21 cellular contexts compared by ENCODE assay signal in genomic region chr2:39447266-39448168, GRCh38.
"Had no signal": no experiment of that assay in that cellular context is flagged by ENCODE, and none has a peak within 500 bp of the region (broad histone marks: within the 10 kb centered on the region; RNA-seq: fewer than 3 reads in every experiment).

No MANE protein-coding gene starts in this region.

- H3K27ac ChIP-seq: colonic mucosa, gastrocnemius medialis, left ventricle myocardium inferior, sigmoid colon, spleen, tibial artery, WERI-Rb-1 had no signal

- H3K4me1 Mint-ChIP-seq: brain; central memory CD8-positive, alpha-beta T cell; nephron had no signal

- H3K4me3 ChIP-seq: colonic mucosa, gastrocnemius medialis, left ventricle myocardium inferior, sigmoid colon, spleen, tibial artery had no signal

- H3K27ac Mint-ChIP-seq: activated CD4-positive, alpha-beta memory T cell treated with anti-CD3 and anti-CD28 coated beads for 36 hours; activated naive CD8-positive, alpha-beta T cell treated with anti-CD3 and anti-CD28 coated beads, Interleukin-2, amount 10 ng/mL, durations not matched to agents 7 days and 5 days; brain; endodermal cell; nephron had no signal

- H3K4me1 ChIP-seq: colonic mucosa, gastrocnemius medialis, left ventricle myocardium inferior, sigmoid colon, spleen, tibial artery had no signal

- H3K9me3 ChIP-seq: colonic mucosa, gastrocnemius medialis, left ventricle myocardium inferior, sigmoid colon, tibial artery had no signal

- ATAC-seq: gastrocnemius medialis had no signal

- DNase-seq: activated CD4-positive, alpha-beta memory T cell treated with anti-CD3 and anti-CD28 coated beads for 36 hours; activated naive CD4-positive, alpha-beta T cell treated with Interleukin-2 at 50 U/mL for 16 hours; activated naive CD8-positive, alpha-beta T cell treated with anti-CD3 and anti-CD28 coated beads, Interleukin-2, amount 10 ng/mL, durations not matched to agents 7 days and 5 days; colonic mucosa; endodermal cell; gastrocnemius medialis; head of caudate nucleus; kidney; left ventricle myocardium inferior; mammary epithelial cell; midbrain; sigmoid colon; spleen; stimulated activated naive CD4-positive, alpha-beta T cell treated with Interleukin-2 at 50 U/mL for 16 hours; T-helper 2 cell; tibial artery; WERI-Rb-1 had no signal

- FAIRE-seq: kidney, urothelium cell line had no signal

- H3K36me3 ChIP-seq: colonic mucosa, WERI-Rb-1 had no signal

- H3K4me3 Mint-ChIP-seq: activated CD4-positive, alpha-beta memory T cell treated with anti-CD3 and anti-CD28 coated beads for 36 hours; activated naive CD8-positive, alpha-beta T cell treated with anti-CD3 and anti-CD28 coated beads, Interleukin-2, amount 10 ng/mL, durations not matched to agents 7 days and 5 days; brain; central memory CD8-positive, alpha-beta T cell; endodermal cell; nephron had no signal

- H3K27me3 ChIP-seq: colonic mucosa, gastrocnemius medialis, sigmoid colon, spleen, tibial artery had no signal
